ENCODE assay signal across 10 cellular contexts in genomic region chr10:103543617-103544525, GRCh38. TPM values are rescaled to one million over a fixed set of nuclear protein-coding genes. Genes with fewer than 3 reads are reported as not detected.
A peak's percentile ranks its signal among the peaks of the same experiment; 100 is the strongest.
DNase-seq lines count a peak whose midpoint lies in the region; TF ChIP-seq lines count a peak whose summit lies in the region.
"Had no signal": no experiment of that assay in that cellular context is flagged by ENCODE, and none has a peak within 500 bp of the region (broad histone marks: within the 10 kb centered on the region; RNA-seq: fewer than 3 reads in every experiment).

No MANE protein-coding gene starts in this region.

- H3K27ac ChIP-seq in endodermal cell (ENCODE audit: low read depth, low read length) = no peak overlapping the region
- no peak overlapping the region for H3K27ac ChIP-seq in stomach
- H3K27ac ChIP-seq: cardiac muscle cell had no signal

- H3K9me3 ChIP-seq in endodermal cell (ENCODE audit: control insufficient read depth, low read length) (no peaks in the 10 kb centered on the region), stomach (no peaks in the 10 kb centered on the region)

- 90 to 92% methylated on average over 6 to 9 of the region's 9 CpGs for WGBS in endodermal cell (ENCODE audit: insufficient coverage in 1 of 2, insufficient read length in 1 of 2), 2 experiments
- 89 to 94% (median 92%) methylated on average over 9 of the region's 9 CpGs for WGBS in stomach, 5 donors

- H3K36me3 Mint-ChIP-seq in activated CD4-positive, alpha-beta T cell treated with anti-CD3 and anti-CD28 coated beads, Interleukin-2, amount 10 ng/mL, durations not matched to agents 7 days and 5 days (ENCODE audit: low read depth) = no peaks in the 10 kb centered on the region
- H3K36me3 Mint-ChIP-seq in IgD-negative memory B cell = no peaks in the 10 kb centered on the region
- H3K36me3 Mint-ChIP-seq in endodermal cell (ENCODE audit: low read depth) = no peaks in the 10 kb centered on the region

- no peak for TF ChIP-seq POLR2A in stomach (IDR thresholded peaks at IDR 0.05)

- H3K4me3 ChIP-seq in endodermal cell (ENCODE audit: low read length) (no peak overlapping the region), stomach (no peak overlapping the region)

- intact Hi-C loops in stomach (cut with DNase I; ENCODE audit: low total_unique reads) = no loop called here

- CTCF ChIA-PET in activated CD4-positive, alpha-beta T cell treated with anti-CD3 and anti-CD28 coated beads, Interleukin-2, amount 10 ng/mL, durations not matched to agents 7 days and 5 days (lab: Charles Lee) = no interaction called here

- no peak overlapping the region for H3K9ac ChIP-seq in endodermal cell (ENCODE audit: extremely low read depth, low read length, poor library complexity, severe bottlenecking)

- H3K27me3 ChIP-seq in endodermal cell (ENCODE audit: control insufficient read depth, insufficient read depth, low read length, poor library complexity, severe bottlenecking) (no peaks in the 10 kb centered on the region), stomach (peaks cover 0 to 5% (median 0%) of the 10 kb centered on the region in 3 donors)
- H3K27me3 ChIP-seq: cardiac muscle cell had no signal

- no peak for DNase-seq in activated CD4-positive, alpha-beta T cell treated with anti-CD3 and anti-CD28 coated beads, Interleukin-2, amount 10 ng/mL, durations not matched to agents 7 days and 5 days
- DNase-seq in activated CD4-positive, alpha-beta T cell treated with anti-CD3 and anti-CD28 coated beads, Interleukin-2, amount 50 U/mL, for 4 hours = no peak
- DNase-seq in endodermal cell (peak; percentile 44), stomach (peak; percentile 16), medulla oblongata (ENCODE audit: extremely low spot score) (no peak), NCI-H524 (lab: John Stamatoyannopoulos, UW) (no peak), NCI-H446 (lab: John Stamatoyannopoulos, UW) (no peak)

- POLR2A ChIA-PET in activated CD4-positive, alpha-beta T cell treated with anti-CD3 and anti-CD28 coated beads, Interleukin-2, amount 10 ng/mL, durations not matched to agents 7 days and 5 days (lab: Charles Lee) = no interaction called here

- H3K36me3 ChIP-seq in endodermal cell (ENCODE audit: control insufficient read depth, insufficient read depth, low read length) (no peaks in the 10 kb centered on the region), stomach (no peaks in the 10 kb centered on the region)
- H3K36me3 ChIP-seq: cardiac muscle cell had no signal

- H3K4me3 Mint-ChIP-seq in activated CD4-positive, alpha-beta T cell treated with anti-CD3 and anti-CD28 coated beads, Interleukin-2, amount 10 ng/mL, durations not matched to agents 7 days and 5 days = peak overlapping the region; percentile 34
- H3K4me3 Mint-ChIP-seq in IgD-negative memory B cell (peak overlapping the region in 3 of 4 donors; percentile 54 to 90 (median 69)), endodermal cell (no peak overlapping the region)

- peaks cover 13% of the 10 kb centered on the region for H3K4me1 Mint-ChIP-seq in activated CD4-positive, alpha-beta T cell treated with anti-CD3 and anti-CD28 coated beads, Interleukin-2, amount 10 ng/mL, durations not matched to agents 7 days and 5 days
- peaks cover 14 to 21% (median 16%) of the 10 kb centered on the region in 3 donors for H3K4me1 Mint-ChIP-seq in IgD-negative memory B cell
- peaks cover 22% of the 10 kb centered on the region for H3K4me1 Mint-ChIP-seq in endodermal cell

- TF ChIP-seq CTCF in endodermal cell (conservative IDR thresholded peaks at IDR 0.05) = no peak
- TF ChIP-seq CTCF in stomach (IDR thresholded peaks at IDR 0.05) = no peak

- H3K27me3 Mint-ChIP-seq in activated CD4-positive, alpha-beta T cell treated with anti-CD3 and anti-CD28 coated beads, Interleukin-2, amount 10 ng/mL, durations not matched to agents 7 days and 5 days = peaks cover 14% of the 10 kb centered on the region
- H3K27me3 Mint-ChIP-seq in IgD-negative memory B cell = peaks cover 3% of the 10 kb centered on the region
- peaks cover 5% of the 10 kb centered on the region for H3K27me3 Mint-ChIP-seq in endodermal cell (ENCODE audit: insufficient read depth)

- H3K27ac Mint-ChIP-seq in activated CD4-positive, alpha-beta T cell treated with anti-CD3 and anti-CD28 coated beads, Interleukin-2, amount 10 ng/mL, durations not matched to agents 7 days and 5 days = no peak overlapping the region
- no peak overlapping the region for H3K27ac Mint-ChIP-seq in IgD-negative memory B cell
- H3K27ac Mint-ChIP-seq in endodermal cell = no peak overlapping the region

- no peaks in the 10 kb centered on the region for H3K9me3 Mint-ChIP-seq in activated CD4-positive, alpha-beta T cell treated with anti-CD3 and anti-CD28 coated beads, Interleukin-2, amount 10 ng/mL, durations not matched to agents 7 days and 5 days
- H3K9me3 Mint-ChIP-seq in IgD-negative memory B cell (no peaks in the 10 kb centered on the region), endodermal cell (no peaks in the 10 kb centered on the region)

- peaks cover 6% of the 10 kb centered on the region for H3K4me1 ChIP-seq in endodermal cell (ENCODE audit: control insufficient read depth, insufficient read depth, low read length)
- H3K4me1 ChIP-seq in stomach = peaks cover 15 to 39% (median 30%) of the 10 kb centered on the region in 4 donors

- no peak for TF ChIP-seq EP300 in stomach (IDR thresholded peaks at IDR 0.05)

RNA-seq across cellular contexts. Expression of gene NEURL1, which starts 50.4 kb away (rescaled TPM):
- 1 to 10 TPM; 1.1 to 1.6 TPM for total RNA-seq in activated CD4-positive, alpha-beta T cell treated with anti-CD3 and anti-CD28 coated beads, Interleukin-2, amount 10 ng/mL, durations not matched to agents 7 days and 5 days
- polyA plus RNA-seq in IgD-negative memory B cell = 0.35 TPM
- under 1 TPM; 0.37 to 0.38 TPM for total RNA-seq in endodermal cell
- 1.6 TPM for polyA plus RNA-seq in endodermal cell (2013, experiment 1 of 2)
- 1.2 TPM for polyA plus RNA-seq in endodermal cell (2013, experiment 2 of 2)
- total RNA-seq in stomach = 100 to 1,000 TPM in 1 of 5 donors, 1 to 10 TPM in 3, under 1 TPM in 1; 0.89 to 136 (median 3.3) TPM
- 1 to 10 TPM; 1.2 to 9.5 (median 2.7) TPM for polyA plus RNA-seq in stomach
- total RNA-seq: lung microvascular endothelial cell had no signal

Comparison
In these comparisons a context has a peak if more than half of its experiments do, and no peak if none do; other contexts are left out.
1. DNase-seq: peak in endodermal cell (single experiment) and stomach (single experiment); none in activated CD4-positive, alpha-beta T cell treated with anti-CD3 and anti-CD28 coated beads, Interleukin-2, amount 10 ng/mL, durations not matched to agents 7 days and 5 days (single experiment), activated CD4-positive, alpha-beta T cell treated with anti-CD3 and anti-CD28 coated beads, Interleukin-2, amount 50 U/mL, for 4 hours (0 of 2), medulla oblongata (single experiment), NCI-H524 (0 of 2) and NCI-H446 (0 of 2).